13 cellular contexts compared by ENCODE assay signal in genomic region chr21:38955495-38955894, GRCh38.
DNase-seq lines count a peak whose midpoint lies in the region; ATAC-seq and TF ChIP-seq lines count a peak whose summit lies in the region.
"Had no signal": no experiment of that assay in that cellular context is flagged by ENCODE, and none has a peak within 500 bp of the region (broad histone marks: within the 10 kb centered on the region; RNA-seq: fewer than 3 reads in every experiment).

No MANE protein-coding gene starts in this region.

- H3K4me1 ChIP-seq in CD8-positive, alpha-beta memory T cell (ENCODE audit: insufficient read depth, low read length) = no peaks in the 10 kb centered on the region

- TF ChIP-seq CTCF in choroid plexus epithelial cell (conservative IDR thresholded peaks at IDR 0.05; ENCODE audit: low read depth, low read length) = no peak

- peaks cover 10 to 12% of the 10 kb centered on the region in 2 donors for H3K27me3 Mint-ChIP-seq in CD8-positive, alpha-beta memory T cell

- CTCF ChIA-PET in CD8-positive, alpha-beta memory T cell (lab: Charles Lee) = no interaction called here

- H3K9me3 Mint-ChIP-seq in CD8-positive, alpha-beta memory T cell = no peaks in the 10 kb centered on the region

- no peaks in the 10 kb centered on the region for H3K9me3 ChIP-seq in CD8-positive, alpha-beta memory T cell (ENCODE audit: low read length)

- DNase-seq in ACHN = peak; percentile 1
- DNase-seq in HCEC 1CT = peak; percentile 80
- peak; percentile 53 for DNase-seq in choroid plexus epithelial cell (ENCODE audit: low read depth)
- DNase-seq in kidney tubule cell (ENCODE audit: low spot score) = peak; percentile 83
- no peak for DNase-seq in NCI-H526 treated with DMSO at 0.1 percent for 48 hours (lab: John Stamatoyannopoulos, UW)
- no peak for DNase-seq in SIG-M5 treated with dmso at 0.1 percent for 504 hours (lab: John Stamatoyannopoulos, UW; ENCODE audit: unreplicated experiment)
- no peak for DNase-seq in CD8-positive, alpha-beta memory T cell
- DNase-seq: CD4-positive, CD25-positive, alpha-beta regulatory T cell; glutamatergic neuron; NCI-H1694 treated with DMSO at 0.1 percent for 48 hours; spleen; stimulated activated CD8-positive, alpha-beta memory T cell treated with anti-CD3 and anti-CD28 coated beads, Interleukin-4, amount 100 ng/mL, for 48 hours had no signal

- H3K4me3 Mint-ChIP-seq in CD8-positive, alpha-beta memory T cell = no peak overlapping the region
- H3K4me3 Mint-ChIP-seq: CD4-positive, CD25-positive, alpha-beta regulatory T cell had no signal

- H3K36me3 Mint-ChIP-seq in CD8-positive, alpha-beta memory T cell = no peaks in the 10 kb centered on the region
- H3K36me3 Mint-ChIP-seq: CD4-positive, CD25-positive, alpha-beta regulatory T cell had no signal

- H3K4me1 Mint-ChIP-seq in CD8-positive, alpha-beta memory T cell = no peaks in the 10 kb centered on the region
- H3K4me1 Mint-ChIP-seq: CD4-positive, CD25-positive, alpha-beta regulatory T cell had no signal

- POLR2A ChIA-PET in CD8-positive, alpha-beta memory T cell (lab: Charles Lee) = no interaction called here

- H3K27ac ChIP-seq in CD8-positive, alpha-beta memory T cell (ENCODE audit: low read depth, low read length) = no peak overlapping the region
- H3K27ac ChIP-seq: spleen had no signal

- no peaks in the 10 kb centered on the region for H3K36me3 ChIP-seq in CD8-positive, alpha-beta memory T cell (ENCODE audit: insufficient read depth, low read length)
- H3K36me3 ChIP-seq: spleen had no signal

- H3K4me3 ChIP-seq in choroid plexus epithelial cell (ENCODE audit: low read depth, low read length) = no peak overlapping the region
- no peak overlapping the region for H3K4me3 ChIP-seq in CD8-positive, alpha-beta memory T cell (ENCODE audit: low read length)
- H3K4me3 ChIP-seq: spleen had no signal

- H3K27me3 ChIP-seq in CD8-positive, alpha-beta memory T cell (ENCODE audit: insufficient read depth, low read length, poor library complexity, severe bottlenecking) = no peaks in the 10 kb centered on the region
- H3K27me3 ChIP-seq: spleen had no signal

- no peak overlapping the region for H3K27ac Mint-ChIP-seq in CD8-positive, alpha-beta memory T cell
- H3K27ac Mint-ChIP-seq: CD4-positive, CD25-positive, alpha-beta regulatory T cell had no signal

- no peak for ATAC-seq in HG03378 (IDR thresholded peaks at IDR 0.05; ENCODE audit: unreplicated experiment)

- in situ Hi-C loops in ACHN (cut with HindIII; ENCODE audit: low pct_ligation_motif_present, low pct_unique_long_range_greater_than_20kb, low sequenced_read_pairs) = no loop called here

Comparison
In these comparisons a context has a peak if more than half of its experiments do, and no peak if none do; other contexts are left out.
1. DNase-seq: peak in ACHN (single experiment), HCEC 1CT (single experiment), choroid plexus epithelial cell (single experiment) and kidney tubule cell (single experiment); none in NCI-H526 treated with DMSO at 0.1 percent for 48 hours (single experiment), SIG-M5 treated with dmso at 0.1 percent for 504 hours (single experiment) and CD8-positive, alpha-beta memory T cell (0 of 5).